ENCODE assay signal across 30 cellular contexts in genomic region chr17:36512641-36513040, GRCh38.
"Had no signal": no experiment of that assay in that cellular context is flagged by ENCODE, and none has a peak within 500 bp of the region (broad histone marks: within the 10 kb centered on the region; RNA-seq: fewer than 3 reads in every experiment).

No MANE protein-coding gene starts in this region.

- H3K27ac Mint-ChIP-seq: activated CD8-positive, alpha-beta T cell treated with anti-CD3 and anti-CD28 coated beads for 36 hours; activated naive CD4-positive, alpha-beta T cell treated with anti-CD3 and anti-CD28 coated beads for 36 hours; activated naive CD8-positive, alpha-beta T cell treated with anti-CD3 and anti-CD28 coated beads for 36 hours; activated T-cell treated with anti-CD3 and anti-CD28 coated beads, Interleukin-2, amount 50 U/mL, for 72 hours; mesothelial cell of epicardium had no signal

- DNase-seq: activated CD4-positive, alpha-beta T cell treated with anti-CD3 and anti-CD28 coated beads, Interleukin-2, amount 50 U/mL, for 1 hour; activated CD8-positive, alpha-beta T cell treated with anti-CD3 and anti-CD28 coated beads for 36 hours; activated naive CD4-positive, alpha-beta T cell treated with anti-CD3 and anti-CD28 coated beads for 36 hours; activated naive CD8-positive, alpha-beta T cell treated with anti-CD3 and anti-CD28 coated beads for 36 hours; activated T-cell treated with anti-CD3 and anti-CD28 coated beads for 4 hours; activated T-cell treated with anti-CD3 and anti-CD28 coated beads, Interleukin-2, amount 50 U/mL, for 72 hours; adrenal gland; aorta; body of pancreas; cerebellar nuclear complex; dorsolateral prefrontal cortex; effector memory CD4-positive, alpha-beta T cell; erythroblast; left colon; mammary epithelial cell; naive B cell; ovary; stimulated activated CD4-positive, alpha-beta T cell treated with anti-CD3 and anti-CD28 coated beads, Interleukin-12 subunit alpha, Interleukin-12 subunit beta, amount 100 ng/mL, for 4 hours; stimulated activated CD4-positive, alpha-beta T cell treated with anti-CD3 and anti-CD28 coated beads, Interleukin-4, amount 100 ng/mL, for 1 hour; stimulated activated naive CD8-positive, alpha-beta T cell treated with anti-CD3 and anti-CD28 coated beads, Interleukin-15, amount 100 ng/mL, for 72 hours; T-helper 2 cell; thyroid gland; upper lobe of left lung had no signal

- H3K27me3 Mint-ChIP-seq: activated CD8-positive, alpha-beta T cell treated with anti-CD3 and anti-CD28 coated beads for 36 hours; activated naive CD8-positive, alpha-beta T cell treated with anti-CD3 and anti-CD28 coated beads for 36 hours; naive B cell; progenitor cell of endocrine pancreas; stimulated activated naive CD8-positive, alpha-beta T cell treated with anti-CD3 and anti-CD28 coated beads, Interleukin-15, amount 100 ng/mL, for 72 hours had no signal

- H2AFZ ChIP-seq: hepatocyte had no signal

- H3K9me3 ChIP-seq: adrenal gland, body of pancreas, gastroesophageal sphincter, ovary, thyroid gland, upper lobe of left lung had no signal

- H3K79me2 ChIP-seq: hepatocyte had no signal

- H3K4me1 ChIP-seq: adrenal gland, body of pancreas, gastroesophageal sphincter, thyroid gland, upper lobe of left lung had no signal

- H3K4me2 ChIP-seq: hepatocyte had no signal

- H3K9me3 Mint-ChIP-seq: activated CD8-positive, alpha-beta T cell treated with anti-CD3 and anti-CD28 coated beads for 36 hours; activated naive CD4-positive, alpha-beta T cell treated with anti-CD3 and anti-CD28 coated beads for 36 hours; activated naive CD8-positive, alpha-beta T cell treated with anti-CD3 and anti-CD28 coated beads for 36 hours; activated T-cell treated with anti-CD3 and anti-CD28 coated beads, Interleukin-2, amount 50 U/mL, for 72 hours; mesothelial cell of epicardium; naive B cell; stimulated activated naive CD8-positive, alpha-beta T cell treated with anti-CD3 and anti-CD28 coated beads, Interleukin-15, amount 100 ng/mL, for 72 hours had no signal

- H3K27me3 ChIP-seq: adrenal gland, body of pancreas, dorsolateral prefrontal cortex, gastroesophageal sphincter, hepatocyte, ovary, thyroid gland, upper lobe of left lung had no signal

- H3K4me3 Mint-ChIP-seq: activated CD8-positive, alpha-beta T cell treated with anti-CD3 and anti-CD28 coated beads for 36 hours; activated naive CD4-positive, alpha-beta T cell treated with anti-CD3 and anti-CD28 coated beads for 36 hours; activated naive CD8-positive, alpha-beta T cell treated with anti-CD3 and anti-CD28 coated beads for 36 hours; activated T-cell treated with anti-CD3 and anti-CD28 coated beads, Interleukin-2, amount 50 U/mL, for 72 hours; mesothelial cell of epicardium; naive B cell; stimulated activated naive CD8-positive, alpha-beta T cell treated with anti-CD3 and anti-CD28 coated beads, Interleukin-15, amount 100 ng/mL, for 72 hours had no signal

- ATAC-seq: activated CD8-positive, alpha-beta T cell treated with anti-CD3 and anti-CD28 coated beads for 36 hours; activated T-cell treated with anti-CD3 and anti-CD28 coated beads, Interleukin-2, amount 50 U/mL, for 72 hours; body of pancreas; gastroesophageal sphincter; left colon; sciatic nerve; stimulated activated naive CD8-positive, alpha-beta T cell treated with anti-CD3 and anti-CD28 coated beads, Interleukin-15, amount 100 ng/mL, for 72 hours had no signal

- H3K4me1 Mint-ChIP-seq: activated naive CD8-positive, alpha-beta T cell treated with anti-CD3 and anti-CD28 coated beads for 36 hours; mesothelial cell of epicardium; naive B cell; stimulated activated naive CD8-positive, alpha-beta T cell treated with anti-CD3 and anti-CD28 coated beads, Interleukin-15, amount 100 ng/mL, for 72 hours had no signal

- H3K36me3 ChIP-seq: adrenal gland, ovary had no signal

- H3K27ac ChIP-seq: adrenal gland, body of pancreas, coronary artery, dorsolateral prefrontal cortex, gastroesophageal sphincter, hepatocyte, ovary, skin epidermis, thyroid gland, upper lobe of left lung had no signal

- H3K4me3 ChIP-seq: adrenal gland, body of pancreas, coronary artery, dorsolateral prefrontal cortex, gastroesophageal sphincter, hepatocyte, ovary, skin epidermis, thyroid gland, upper lobe of left lung had no signal
